Comparison of ENCODE assay signal across 1 cellular context in the genomic region with DNA sequence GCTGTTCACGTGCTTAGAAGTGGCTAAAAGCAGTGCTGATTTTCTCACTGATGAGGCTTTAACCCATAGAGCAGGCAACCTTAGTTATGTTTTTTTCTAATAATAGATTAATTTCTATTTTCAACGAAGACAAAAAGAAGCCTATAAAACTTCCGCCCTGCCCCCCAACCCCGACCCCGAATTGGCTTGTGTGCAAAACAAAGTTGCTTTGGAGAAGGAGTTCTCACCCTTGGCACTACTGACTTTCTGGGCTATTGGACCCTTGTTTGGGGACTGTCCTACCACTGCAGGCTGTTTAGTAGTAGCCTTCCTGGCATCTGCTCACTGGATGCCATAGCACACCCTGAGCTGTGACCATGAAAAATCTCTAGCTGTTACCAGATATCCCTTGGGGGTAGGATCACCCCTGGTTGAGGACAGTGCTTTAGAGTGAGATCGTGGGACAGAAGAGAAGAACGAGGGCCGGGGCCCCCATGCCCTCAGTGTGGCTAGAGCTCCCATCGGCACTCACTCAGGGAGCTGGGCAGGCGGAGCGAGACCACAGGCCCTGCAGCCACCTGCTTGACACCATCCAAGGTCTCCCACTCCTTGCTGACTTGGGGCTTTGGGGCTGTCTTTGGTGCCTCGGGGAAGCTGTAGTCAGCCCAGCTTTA.
TF ChIP-seq lines count a peak whose summit lies in the region.

No MANE protein-coding gene starts in this region.

TF ChIP-seq in H1, 55 proteins besides CTCF, POLR2A, EP300 and RAD21 (continued from another document):
- TF ChIP-seq SAP30 (IDR thresholded peaks at IDR 0.05; ENCODE audit: insufficient read depth, insufficient replicate concordance, low read length) = no peak
- no peak for TF ChIP-seq HDAC6 (IDR thresholded peaks at IDR 0.05; ENCODE audit: low read depth, low read length)
- no peak for TF ChIP-seq RFX5 (IDR thresholded peaks at IDR 0.05; ENCODE audit: borderline replicate concordance, low read depth, low read length)
- no peak for TF ChIP-seq JUND (IDR thresholded peaks at IDR 0.05; ENCODE audit: low read length)
- TF ChIP-seq, protein P1, sequence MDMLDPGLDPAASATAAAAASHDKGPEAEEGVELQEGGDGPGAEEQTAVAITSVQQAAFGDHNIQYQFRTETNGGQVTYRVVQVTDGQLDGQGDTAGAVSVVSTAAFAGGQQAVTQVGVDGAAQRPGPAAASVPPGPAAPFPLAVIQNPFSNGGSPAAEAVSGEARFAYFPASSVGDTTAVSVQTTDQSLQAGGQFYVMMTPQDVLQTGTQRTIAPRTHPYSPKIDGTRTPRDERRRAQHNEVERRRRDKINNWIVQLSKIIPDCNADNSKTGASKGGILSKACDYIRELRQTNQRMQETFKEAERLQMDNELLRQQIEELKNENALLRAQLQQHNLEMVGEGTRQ (IDR thresholded peaks at IDR 0.05; ENCODE audit: low read length) = no peak
- no peak for TF ChIP-seq BACH1 (IDR thresholded peaks at IDR 0.05; ENCODE audit: low read length)
- no peak for TF ChIP-seq CBX5 (IDR thresholded peaks at IDR 0.05; ENCODE audit: low read depth, low read length)
- TF ChIP-seq TBP (IDR thresholded peaks at IDR 0.05; ENCODE audit: low read depth, low read length) = no peak
- no peak for TF ChIP-seq POLR2AphosphoS5 (IDR thresholded peaks at IDR 0.05; ENCODE audit: low read depth, low read length)
- TF ChIP-seq CHD2 (IDR thresholded peaks at IDR 0.05; ENCODE audit: low read length) = no peak
- no peak for TF ChIP-seq GABPA (IDR thresholded peaks at IDR 0.05; ENCODE audit: borderline replicate concordance, insufficient read depth, low read length)
- no peak for TF ChIP-seq SP4 (IDR thresholded peaks at IDR 0.05; ENCODE audit: low read length)
- no peak for TF ChIP-seq KDM4A (IDR thresholded peaks at IDR 0.05; ENCODE audit: low read depth, low read length, severe bottlenecking)
- TF ChIP-seq, protein P2, sequence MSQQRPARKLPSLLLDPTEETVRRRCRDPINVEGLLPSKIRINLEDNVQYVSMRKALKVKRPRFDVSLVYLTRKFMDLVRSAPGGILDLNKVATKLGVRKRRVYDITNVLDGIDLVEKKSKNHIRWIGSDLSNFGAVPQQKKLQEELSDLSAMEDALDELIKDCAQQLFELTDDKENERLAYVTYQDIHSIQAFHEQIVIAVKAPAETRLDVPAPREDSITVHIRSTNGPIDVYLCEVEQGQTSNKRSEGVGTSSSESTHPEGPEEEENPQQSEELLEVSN (IDR thresholded peaks at IDR 0.05) = no peak
- no peak for TF ChIP-seq KDM5A (IDR thresholded peaks at IDR 0.05; ENCODE audit: low read length)
